ENCODE assay signal across 9 cellular contexts in genomic region chr1:229229721-229230135, GRCh38. TPM values are rescaled to one million over a fixed set of nuclear protein-coding genes. Genes with fewer than 3 reads are reported as not detected.
DNase-seq lines count a peak whose midpoint lies in the region; ATAC-seq and TF ChIP-seq lines count a peak whose summit lies in the region.
"Had no signal": no experiment of that assay in that cellular context is flagged by ENCODE, and none has a peak within 500 bp of the region (broad histone marks: within the 10 kb centered on the region; RNA-seq: fewer than 3 reads in every experiment).

No MANE protein-coding gene starts in this region.

- 16% methylated on average over 4 of the region's 4 CpGs for WGBS in right lobe of liver (ENCODE audit: insufficient coverage, low coverage, low lambda C conversion rate, missing lambda C conversion rate)

- no peak for TF ChIP-seq POLR2A in right lobe of liver (IDR thresholded peaks at IDR 0.05)

- no peaks in the 10 kb centered on the region for H3K27me3 ChIP-seq in HL-60 (ENCODE audit: insufficient read depth, poor library complexity, severe bottlenecking)
- no peaks in the 10 kb centered on the region for H3K27me3 ChIP-seq in right lobe of liver

- H3K4me1 ChIP-seq in right lobe of liver: peaks cover 0 to 31% (median 14%) of the 10 kb centered on the region in 4 donors

- no peaks in the 10 kb centered on the region for H3K9me3 ChIP-seq in right lobe of liver

- DNase-seq in HL-60 (ENCODE audit: low read depth in 1 of 2, low spot score in 1 of 2) (no peak), cardiac fibroblast (ENCODE audit: low read depth in 2 of 2) (peak; percentile 34 to 90), right lobe of liver (peak; percentile 39 to 91 (median 75)), substantia nigra (lab: John Stamatoyannopoulos, UW) (peak in 47 of 49 donors; percentile 47 to 96 (median 85)), GM13976 (ENCODE audit: low spot score) (no peak), NCI-H2029 (lab: John Stamatoyannopoulos, UW) (no peak)
- no peak for DNase-seq in stimulated activated CD4-positive, alpha-beta T cell treated with anti-CD3 and anti-CD28 coated beads, Interleukin-1b, Interleukin-23, amount 100 ng/mL, for 48 hours
- DNase-seq: Kasumi-1 had no signal

- intact Hi-C loops in right lobe of liver (cut with DNase I): loop anchor here in 1 of 2 donors (10.0 kb wide), 1 partner anchor 495 kb away; the partner anchor contains the start of gene RHOU

- in situ Hi-C loops in GM13976 (cut with MboI; ENCODE audit: low sequenced_read_pairs, unreplicated experiment): no loop called here

- H3K4me3 ChIP-seq in HL-60 (replicated peaks; ENCODE audit: insufficient read depth, low read length): no peak overlapping the region
- no peak overlapping the region for H3K4me3 ChIP-seq in cardiac fibroblast (replicated peaks in 1 of 2; ENCODE audit: low read depth in 2 of 2, low read length in 2 of 2)
- H3K4me3 ChIP-seq in right lobe of liver: peak overlapping the region in 1 of 3 donors; percentile 15

- ATAC-seq in right lobe of liver: peak; percentile 83 to 91 (median 85)
- no peak for ATAC-seq in GM19023 (IDR thresholded peaks at IDR 0.05; ENCODE audit: unreplicated experiment)

- H3K27ac ChIP-seq in HL-60 (replicated peaks) (peak overlapping the region; percentile 27; the same call in 1 of the 2 replicates), right lobe of liver (peak overlapping the region; percentile 70 to 88 (median 86)), substantia nigra (ENCODE audit: low read depth, low read length, poor library complexity, severe bottlenecking) (peak overlapping the region; percentile 99)

- no peak for TF ChIP-seq CTCF in HL-60 (IDR thresholded peaks at IDR 0.05; ENCODE audit: insufficient read depth, low read length)
- no peak for TF ChIP-seq CTCF in cardiac fibroblast (IDR thresholded peaks at IDR 0.05; ENCODE audit: low read depth, low read length)
- TF ChIP-seq CTCF in right lobe of liver (IDR thresholded peaks at IDR 0.05): no peak
- no peak for TF ChIP-seq CTCF in GM13976 (IDR thresholded peaks at IDR 0.05; ENCODE audit: borderline replicate concordance, control extremely low read depth, extremely low read depth, insufficient read depth, missing control alignments)

- no peaks in the 10 kb centered on the region for H3K36me3 ChIP-seq in right lobe of liver

RNA-seq across cellular contexts. Expression of gene RAB4A, which starts 41.2 kb away (rescaled TPM):
- total RNA-seq in right lobe of liver: 10 to 100 TPM; 23.3 to 66.4 (median 50.0) TPM

Comparison
In these comparisons a context has a peak if more than half of its experiments do, and no peak if none do; other contexts are left out.
1. DNase-seq: peak in cardiac fibroblast (2 of 2), right lobe of liver (3 of 3) and substantia nigra (47 of 49); none in HL-60 (0 of 2), GM13976 (single experiment), NCI-H2029 (single experiment) and stimulated activated CD4-positive, alpha-beta T cell treated with anti-CD3 and anti-CD28 coated beads, Interleukin-1b, Interleukin-23, amount 100 ng/mL, for 48 hours (single experiment).
2. H3K27ac ChIP-seq: peak in every context shown above with its lines; median percentile 99 in substantia nigra; 86 in right lobe of liver; 27 in HL-60.